In genomic region chr2:65794994-65795393, GRCh38 we compare ENCODE assay signal across 7 cellular contexts.
"Had no signal": no experiment of that assay in that cellular context is flagged by ENCODE, and none has a peak within 500 bp of the region (broad histone marks: within the 10 kb centered on the region; RNA-seq: fewer than 3 reads in every experiment).

No MANE protein-coding gene starts in this region.

- H3K27ac ChIP-seq: HL-60, KMS-11 had no signal

- H3K4me1 Mint-ChIP-seq: IgD-negative memory B cell had no signal

- H3K27ac Mint-ChIP-seq: IgD-negative memory B cell had no signal

- H3K36me3 Mint-ChIP-seq: IgD-negative memory B cell had no signal

- H3K9ac ChIP-seq: KMS-11 had no signal

- DNase-seq: IMR-90, KBM-7, KG1 had no signal

- H3K4me3 ChIP-seq: K562 had no signal

- H3K4me3 Mint-ChIP-seq: IgD-negative memory B cell had no signal
